Comparison of ENCODE assay signal across 22 cellular contexts in the genomic region with DNA sequence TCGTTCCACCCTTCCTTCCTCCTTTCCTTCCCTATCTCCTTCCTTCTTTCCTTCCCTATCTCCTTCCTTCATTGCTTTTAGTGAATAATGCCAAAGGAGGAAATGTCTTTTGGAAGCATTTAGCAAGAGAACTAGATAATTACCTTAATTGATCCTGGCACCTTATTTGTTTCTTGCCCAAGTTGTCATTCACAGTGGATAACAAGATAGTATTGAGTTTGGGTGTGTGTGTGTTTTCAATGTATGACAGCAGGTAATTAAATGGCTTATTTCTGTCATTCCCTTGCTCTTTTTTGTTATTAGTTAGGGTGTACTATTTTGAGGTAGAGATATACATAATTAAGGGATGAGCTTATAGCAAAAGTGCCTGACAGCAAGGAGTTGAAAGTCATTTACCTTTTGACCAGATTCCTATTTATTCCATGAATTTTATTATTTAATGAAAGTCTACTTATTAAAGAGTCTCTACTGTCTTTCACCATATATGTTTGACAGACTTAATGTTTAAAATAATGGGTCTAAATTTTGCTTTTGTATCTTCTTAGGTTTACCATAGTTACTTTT. TPM values are rescaled to one million over a fixed set of nuclear protein-coding genes. Genes with fewer than 3 reads are reported as not detected.
DNase-seq lines count a peak whose midpoint lies in the region; ATAC-seq and TF ChIP-seq lines count a peak whose summit lies in the region.
"Had no signal": no experiment of that assay in that cellular context is flagged by ENCODE, and none has a peak within 500 bp of the region (broad histone marks: within the 10 kb centered on the region; RNA-seq: fewer than 3 reads in every experiment).

No MANE protein-coding gene starts in this region.

- no peaks in the 10 kb centered on the region for H3K9me3 ChIP-seq in GM23248 (ENCODE audit: low read depth)
- no peaks in the 10 kb centered on the region for H3K9me3 ChIP-seq in Panc1 (ENCODE audit: control insufficient read depth, insufficient read depth, low read depth, low read length)
- H3K9me3 ChIP-seq: BE2C had no signal

- no peaks in the 10 kb centered on the region for H3K9me2 ChIP-seq in GM23248 (ENCODE audit: insufficient read depth)

- BruUV-seq in Panc1 (replicated peaks; lab: Mats Ljungman, UMichigan), result TSS peak; percentile 13

- H3K79me2 ChIP-seq in GM23248 (ENCODE audit: insufficient read depth), result peaks cover 61% of the 10 kb centered on the region

- no peaks in the 10 kb centered on the region for H3K9me3 Mint-ChIP-seq in activated naive CD4-positive, alpha-beta T cell treated with anti-CD3 and anti-CD28 coated beads, Interleukin-2, amount 10 ng/mL, durations not matched to agents 7 days and 5 days
- H3K9me3 Mint-ChIP-seq in activated naive CD4-positive, alpha-beta T cell treated with anti-CD3 and anti-CD28 coated beads for 36 hours, result no peaks in the 10 kb centered on the region
- H3K9me3 Mint-ChIP-seq: CD4-positive, CD25-positive, alpha-beta regulatory T cell; CD8-positive, alpha-beta memory T cell; GM23338; IgD-negative memory B cell had no signal

- no peaks in the 10 kb centered on the region for H3K4me1 Mint-ChIP-seq in activated naive CD4-positive, alpha-beta T cell treated with anti-CD3 and anti-CD28 coated beads, Interleukin-2, amount 10 ng/mL, durations not matched to agents 7 days and 5 days
- no peaks in the 10 kb centered on the region for H3K4me1 Mint-ChIP-seq in activated naive CD4-positive, alpha-beta T cell treated with anti-CD3 and anti-CD28 coated beads for 36 hours (ENCODE audit: low read depth)
- H3K4me1 Mint-ChIP-seq: CD8-positive, alpha-beta memory T cell; GM23338; IgD-negative memory B cell had no signal

- H3K4me1 ChIP-seq in GM23248 (ENCODE audit: insufficient read depth) (no peaks in the 10 kb centered on the region), Panc1 (ENCODE audit: control insufficient read depth, insufficient read depth, low read length) (peaks cover 7% of the 10 kb centered on the region; the same call in 1 of the 2 replicates)
- H3K4me1 ChIP-seq: BE2C had no signal

- peak overlapping the region; percentile 11; the same call in 1 of the 2 replicates for H3K27ac ChIP-seq in GM23248
- no peak overlapping the region for H3K27ac ChIP-seq in Panc1 (ENCODE audit: low read length)

- intact Hi-C loops in activated naive CD4-positive, alpha-beta T cell treated with anti-CD3 and anti-CD28 coated beads for 36 hours (cut with micrococcal nuclease), result no loop called here
- intact Hi-C loops in Panc1 (cut with micrococcal nuclease; ENCODE audit: unreplicated experiment), result no loop called here

- H3K9ac ChIP-seq in GM23248, result no peak overlapping the region

- no peak for DNase-seq in activated naive CD4-positive, alpha-beta T cell treated with anti-CD3 and anti-CD28 coated beads, Interleukin-2, amount 10 ng/mL, durations not matched to agents 7 days and 5 days
- DNase-seq in activated naive CD4-positive, alpha-beta T cell treated with anti-CD3 and anti-CD28 coated beads for 36 hours, result no peak
- DNase-seq in GM23248 (no peak), Panc1 (ENCODE audit: low read depth, low spot score) (no peak), dermis blood vessel endothelial cell (no peak), iPS-NIHi7 (ENCODE audit: extremely low spot score) (no peak)
- no peak for DNase-seq in stimulated activated CD4-positive, alpha-beta T cell treated with anti-CD3 and anti-CD28 coated beads, Interleukin-1b, Interleukin-23, amount 100 ng/mL, for 48 hours
- DNase-seq: 8988T; ACHN; BE2C; C1 segment of cervical spinal cord; CD4-positive, CD25-positive, alpha-beta regulatory T cell; CD8-positive, alpha-beta memory T cell; COR-L47; DMS 273 treated with DMSO at 0.1 percent for 48 hours; DMS53; DND-41; EL; H7 had no signal

- no peak overlapping the region for H3K4me3 Mint-ChIP-seq in activated naive CD4-positive, alpha-beta T cell treated with anti-CD3 and anti-CD28 coated beads, Interleukin-2, amount 10 ng/mL, durations not matched to agents 7 days and 5 days
- no peak overlapping the region for H3K4me3 Mint-ChIP-seq in activated naive CD4-positive, alpha-beta T cell treated with anti-CD3 and anti-CD28 coated beads for 36 hours
- H3K4me3 Mint-ChIP-seq: CD4-positive, CD25-positive, alpha-beta regulatory T cell; CD8-positive, alpha-beta memory T cell; GM23338; IgD-negative memory B cell had no signal

- POLR2A ChIA-PET in Panc1 (lab: Charles Lee), result no interaction called here

- no peak overlapping the region for H3K4me3 ChIP-seq in GM23248
- H3K4me3 ChIP-seq in Panc1 (ENCODE audit: low read depth in 2 of 2, low read length in 2 of 2), result no peak overlapping the region
- H3K4me3 ChIP-seq: GM23338 had no signal

- H2AFZ ChIP-seq in GM23248, result no peak overlapping the region
- H2AFZ ChIP-seq: GM23338 had no signal

- peaks cover 24% of the 10 kb centered on the region for H3K36me3 Mint-ChIP-seq in activated naive CD4-positive, alpha-beta T cell treated with anti-CD3 and anti-CD28 coated beads, Interleukin-2, amount 10 ng/mL, durations not matched to agents 7 days and 5 days
- H3K36me3 Mint-ChIP-seq in activated naive CD4-positive, alpha-beta T cell treated with anti-CD3 and anti-CD28 coated beads for 36 hours (ENCODE audit: low read depth), result peaks cover 26% of the 10 kb centered on the region

- 54 to 63% methylated on average over 1 of the region's 1 CpG for whole genome bisulfite sequencing in GM23248 (ENCODE audit: low coverage in 1 of 2, low lambda C conversion rate in 2 of 2, missing lambda C conversion rate in 2 of 2), 2 experiments

- no peak overlapping the region for H3K4me2 ChIP-seq in GM23248 (ENCODE audit: unreplicated experiment)
- H3K4me2 ChIP-seq: GM23338 had no signal

- no peaks in the 10 kb centered on the region; the same call in 1 of the 2 replicates for H4K20me1 ChIP-seq in GM23248 (ENCODE audit: insufficient read depth)

- H3K36me3 ChIP-seq in GM23248 (ENCODE audit: low read depth), result peaks cover 88% of the 10 kb centered on the region
- peaks cover 59% of the 10 kb centered on the region for H3K36me3 ChIP-seq in Panc1 (ENCODE audit: control insufficient read depth, insufficient read depth, low read length)

- no peak for TF ChIP-seq CTCF in Panc1 (IDR thresholded peaks at IDR 0.05)

- peaks cover 85% of the 10 kb centered on the region for H3F3A ChIP-seq in GM23248 (ENCODE audit: insufficient read depth)

- no peaks in the 10 kb centered on the region for H3K27me3 ChIP-seq in GM23248 (replicated peaks; ENCODE audit: insufficient read depth)
- no peaks in the 10 kb centered on the region for H3K27me3 ChIP-seq in Panc1 (ENCODE audit: control insufficient read depth, insufficient read depth, low read length)
- H3K27me3 ChIP-seq: BE2C had no signal

- CTCF ChIA-PET in activated naive CD4-positive, alpha-beta T cell treated with anti-CD3 and anti-CD28 coated beads, Interleukin-2, amount 10 ng/mL, durations not matched to agents 7 days and 5 days (lab: Charles Lee), result no interaction called here
- CTCF ChIA-PET in activated naive CD4-positive, alpha-beta T cell treated with anti-CD3 and anti-CD28 coated beads for 36 hours (lab: Charles Lee), result no interaction called here
- CTCF ChIA-PET in Panc1 (lab: Charles Lee), result no interaction called here

- no peaks in the 10 kb centered on the region for H3K27me3 Mint-ChIP-seq in activated naive CD4-positive, alpha-beta T cell treated with anti-CD3 and anti-CD28 coated beads, Interleukin-2, amount 10 ng/mL, durations not matched to agents 7 days and 5 days
- no peaks in the 10 kb centered on the region for H3K27me3 Mint-ChIP-seq in activated naive CD4-positive, alpha-beta T cell treated with anti-CD3 and anti-CD28 coated beads for 36 hours (ENCODE audit: low read depth)
- H3K27me3 Mint-ChIP-seq: CD4-positive, CD25-positive, alpha-beta regulatory T cell; CD8-positive, alpha-beta memory T cell; IgD-negative memory B cell had no signal

- H3K27ac Mint-ChIP-seq in activated naive CD4-positive, alpha-beta T cell treated with anti-CD3 and anti-CD28 coated beads, Interleukin-2, amount 10 ng/mL, durations not matched to agents 7 days and 5 days, result peak overlapping the region; percentile 12
- no peak overlapping the region for H3K27ac Mint-ChIP-seq in activated naive CD4-positive, alpha-beta T cell treated with anti-CD3 and anti-CD28 coated beads for 36 hours
- H3K27ac Mint-ChIP-seq: CD4-positive, CD25-positive, alpha-beta regulatory T cell; GM23338; IgD-negative memory B cell had no signal

- no peak for ATAC-seq in Panc1
- ATAC-seq: GM23338, HCT116 had no signal

- in situ Hi-C loops in GM23248 (cut with MboI) (no loop called here), Panc1 (cut with HindIII; ENCODE audit: low pct_unique_long_range_greater_than_20kb, low sequenced_read_pairs) (no loop called here)

RNA-seq across cellular contexts. Expression of a gene that starts 30.2 kb away (rescaled TPM):
- 1 to 10 TPM; 3.4 TPM for total RNA-seq in activated naive CD4-positive, alpha-beta T cell treated with anti-CD3 and anti-CD28 coated beads for 36 hours
- total RNA-seq in GM23248 (2014; rRNA removed; shearing (Covaris generic)), result 6.9 and 9.0 TPM in 2 replicates
- 5.3 and 5.7 TPM in 2 replicates for polyA plus RNA-seq in GM23248 (2016; fragmentation: Nextera tagmentation; extraction: Ambion mirVana)
- total RNA-seq in Panc1 (2021; ENCODE audit: unreplicated experiment) (18.5 TPM), dermis blood vessel endothelial cell (5.4 and 6.8 TPM in 2 replicates)
- 12.6 TPM for polyA plus RNA-seq in Panc1 (2012; ENCODE audit: insufficient read length)
